Comparison of ENCODE assay signal across 8 cellular contexts in the genomic region with DNA sequence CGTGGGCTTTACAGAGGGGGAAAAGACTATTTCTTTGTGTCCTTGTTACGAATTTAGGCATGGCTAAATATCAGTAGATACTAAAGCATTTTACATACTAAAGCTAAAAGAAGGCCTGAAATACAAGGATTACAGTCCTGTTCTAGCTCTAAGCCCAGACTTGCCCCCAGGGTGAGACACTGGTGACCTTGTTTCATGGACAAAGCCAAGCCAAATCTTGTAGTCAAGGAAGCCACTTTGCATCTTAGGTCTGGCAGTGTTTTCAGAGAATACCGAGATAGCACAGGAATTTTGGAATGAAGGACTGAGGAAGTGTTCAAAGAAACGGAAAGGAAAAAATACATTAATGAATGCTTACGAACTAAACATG. TPM values are rescaled to one million over a fixed set of nuclear protein-coding genes. Genes with fewer than 3 reads are reported as not detected.
DNase-seq lines count a peak whose midpoint lies in the region; ATAC-seq and TF ChIP-seq lines count a peak whose summit lies in the region.

No MANE protein-coding gene starts in this region.

- CTCF ChIA-PET in activated CD4-positive, alpha-beta T cell treated with anti-CD3 and anti-CD28 coated beads, Interleukin-2, amount 10 ng/mL, durations not matched to agents 7 days and 5 days (lab: Charles Lee), result interaction anchor here (1.1 kb wide), 1 partner anchor 9 kb away, joined by 3 read pairs; no protein-coding TSS in a partner anchor

- H3K4me3 Mint-ChIP-seq in activated CD4-positive, alpha-beta T cell treated with anti-CD3 and anti-CD28 coated beads, Interleukin-2, amount 10 ng/mL, durations not matched to agents 7 days and 5 days, result peak overlapping the region; percentile 97

- no peaks in the 10 kb centered on the region for H3K9me3 Mint-ChIP-seq in activated CD4-positive, alpha-beta T cell treated with anti-CD3 and anti-CD28 coated beads, Interleukin-2, amount 10 ng/mL, durations not matched to agents 7 days and 5 days

- whole genome bisulfite sequencing in thyroid gland, 2 donors, result 46 to 50% methylated on average over 5 of the region's 5 CpGs

- H3K27me3 Mint-ChIP-seq in activated CD4-positive, alpha-beta T cell treated with anti-CD3 and anti-CD28 coated beads, Interleukin-2, amount 10 ng/mL, durations not matched to agents 7 days and 5 days, result no peaks in the 10 kb centered on the region

- H3K27me3 ChIP-seq in thyroid gland, result no peaks in the 10 kb centered on the region

- ATAC-seq in HG02642 (IDR thresholded peaks at IDR 0.05; ENCODE audit: poor library complexity, unreplicated experiment), result no peak

- intact Hi-C loops in thyroid gland (cut with DNase I), result loop anchor here (5.0 kb wide), 1 partner anchor 48 kb away; the partner anchor contains the start of gene USO1

- peak overlapping the region; percentile 100 for H3K27ac Mint-ChIP-seq in activated CD4-positive, alpha-beta T cell treated with anti-CD3 and anti-CD28 coated beads, Interleukin-2, amount 10 ng/mL, durations not matched to agents 7 days and 5 days

- H3K36me3 ChIP-seq in thyroid gland, result no peaks in the 10 kb centered on the region

- H3K4me3 ChIP-seq in thyroid gland (replicated peaks in 1 of 3), result peak overlapping the region in 2 of 3 donors; percentile 15 to 89

- H3K36me3 Mint-ChIP-seq in activated CD4-positive, alpha-beta T cell treated with anti-CD3 and anti-CD28 coated beads, Interleukin-2, amount 10 ng/mL, durations not matched to agents 7 days and 5 days (ENCODE audit: low read depth), result peaks cover 9% of the 10 kb centered on the region

- POLR2A ChIA-PET in activated CD4-positive, alpha-beta T cell treated with anti-CD3 and anti-CD28 coated beads, Interleukin-2, amount 10 ng/mL, durations not matched to agents 7 days and 5 days (lab: Charles Lee), result interaction anchor here (0.9 kb wide), 1 partner anchor 50 kb away, joined by 3 read pairs; the partner anchor contains the start of gene USO1

- no peak for DNase-seq in activated CD4-positive, alpha-beta T cell treated with anti-CD3 and anti-CD28 coated beads, Interleukin-2, amount 10 ng/mL, durations not matched to agents 7 days and 5 days
- DNase-seq in activated CD4-positive, alpha-beta T cell treated with anti-CD3 and anti-CD28 coated beads for 48 hours, result no peak
- DNase-seq in amniotic epithelial cell (ENCODE audit: low read depth) (peak; percentile 42), left kidney (ENCODE audit: low read depth, low spot score) (peak; percentile 46), thyroid gland (no peak)
- DNase-seq in stimulated activated CD4-positive, alpha-beta T cell treated with anti-CD3 and anti-CD28 coated beads, Interleukin-1b, Interleukin-23, amount 100 ng/mL, for 48 hours, result no peak
- DNase-seq in activated CD4-positive, alpha-beta T cell treated with anti-CD3 and anti-CD28 coated beads, Interleukin-2, amount 50 U/mL, for 4 hours, result no peak

- H3K27ac ChIP-seq in thyroid gland, result peak overlapping the region; percentile 92 to 96 (median 94)

- H3K4me1 Mint-ChIP-seq in activated CD4-positive, alpha-beta T cell treated with anti-CD3 and anti-CD28 coated beads, Interleukin-2, amount 10 ng/mL, durations not matched to agents 7 days and 5 days, result peaks cover 40% of the 10 kb centered on the region

- H3K4me1 ChIP-seq in thyroid gland, result peaks cover 14 to 21% of the 10 kb centered on the region in 2 donors

- no peak for TF ChIP-seq CTCF in thyroid gland (IDR thresholded peaks at IDR 0.05)

- TF ChIP-seq POLR2A in thyroid gland (IDR thresholded peaks at IDR 0.05), result no peak

- no peaks in the 10 kb centered on the region for H3K9me3 ChIP-seq in thyroid gland

RNA-seq across cellular contexts. Expression of gene G3BP2, which starts 0.7 kb away (rescaled TPM):
- 100 to 1,000 TPM; 135 to 137 TPM for total RNA-seq in activated CD4-positive, alpha-beta T cell treated with anti-CD3 and anti-CD28 coated beads, Interleukin-2, amount 10 ng/mL, durations not matched to agents 7 days and 5 days
- 100 to 1,000 TPM; 117 to 179 (median 139) TPM for total RNA-seq in thyroid gland

RNA-seq across cellular contexts. Expression of gene CDKL2, which starts 43.6 kb away (rescaled TPM):
- under 1 TPM; 0.74 to 1.00 TPM for total RNA-seq in activated CD4-positive, alpha-beta T cell treated with anti-CD3 and anti-CD28 coated beads, Interleukin-2, amount 10 ng/mL, durations not matched to agents 7 days and 5 days
- total RNA-seq in thyroid gland, result 10 to 100 TPM; 14.1 to 27.0 (median 17.6) TPM

RNA-seq across cellular contexts. Expression of gene USO1, which starts 50.4 kb away (rescaled TPM):
- total RNA-seq in activated CD4-positive, alpha-beta T cell treated with anti-CD3 and anti-CD28 coated beads, Interleukin-2, amount 10 ng/mL, durations not matched to agents 7 days and 5 days, result 10 to 100 TPM; 38.9 to 43.5 TPM
- total RNA-seq in thyroid gland, result 100 to 1,000 TPM in 2 of 4 donors, 10 to 100 TPM in 2; 97.2 to 102 (median 100) TPM

Comparison
In these comparisons a context has a peak if more than half of its experiments do, and no peak if none do; other contexts are left out.
1. DNase-seq: peak in amniotic epithelial cell (single experiment) and left kidney (single experiment); none in activated CD4-positive, alpha-beta T cell treated with anti-CD3 and anti-CD28 coated beads, Interleukin-2, amount 10 ng/mL, durations not matched to agents 7 days and 5 days (single experiment), activated CD4-positive, alpha-beta T cell treated with anti-CD3 and anti-CD28 coated beads for 48 hours (single experiment), thyroid gland (0 of 2), stimulated activated CD4-positive, alpha-beta T cell treated with anti-CD3 and anti-CD28 coated beads, Interleukin-1b, Interleukin-23, amount 100 ng/mL, for 48 hours (single experiment) and activated CD4-positive, alpha-beta T cell treated with anti-CD3 and anti-CD28 coated beads, Interleukin-2, amount 50 U/mL, for 4 hours (0 of 2).
2. RNA of gene CDKL2, which starts 43.6 kb away (total RNA-seq): 14.1 to 27.0 TPM in thyroid gland; 0.74 to 1.00 TPM in activated CD4-positive, alpha-beta T cell treated with anti-CD3 and anti-CD28 coated beads, Interleukin-2, amount 10 ng/mL, durations not matched to agents 7 days and 5 days; every median in the first group is over 4 times any median in the second.